In genomic region chr3:23811919-23812318, GRCh38 we compare ENCODE assay signal across 9 cellular contexts. TPM values are rescaled to one million over a fixed set of nuclear protein-coding genes. Genes with fewer than 3 reads are reported as not detected.
A peak's percentile ranks its signal among the peaks of the same experiment; 100 is the strongest.
DNase-seq lines count a peak whose midpoint lies in the region; ATAC-seq and TF ChIP-seq lines count a peak whose summit lies in the region.
"Had no signal": no experiment of that assay in that cellular context is flagged by ENCODE, and none has a peak within 500 bp of the region (broad histone marks: within the 10 kb centered on the region; RNA-seq: fewer than 3 reads in every experiment).

No MANE protein-coding gene starts in this region.

- peaks cover 56% of the 10 kb centered on the region for H3K4me1 Mint-ChIP-seq in WTC11
- peaks cover 54% of the 10 kb centered on the region for H3K4me1 Mint-ChIP-seq in type B pancreatic cell (ENCODE audit: unreplicated experiment)
- peaks cover 41 to 61% of the 10 kb centered on the region in 2 donors for H3K4me1 Mint-ChIP-seq in stimulated activated naive B cell treated with anti-CD40 and anti-IgM and Interleukin-4, amounts not matched to agents 10 μg/mL and 1 μg/mL and 100 μg/mL, for 72 hours

- peaks cover 39% of the 10 kb centered on the region for H3K36me3 Mint-ChIP-seq in WTC11
- H3K36me3 Mint-ChIP-seq in type B pancreatic cell: peaks cover 30% of the 10 kb centered on the region
- H3K36me3 Mint-ChIP-seq in stimulated activated naive B cell treated with anti-CD40 and anti-IgM and Interleukin-4, amounts not matched to agents 10 μg/mL and 1 μg/mL and 100 μg/mL, for 72 hours: peaks cover 10 to 31% of the 10 kb centered on the region in 2 donors

- intact Hi-C loops in left ventricle myocardium superior (cut with micrococcal nuclease): no loop called here

- H3K9me3 ChIP-seq in cardiac muscle cell (ENCODE audit: low read depth): no peaks in the 10 kb centered on the region
- H3K9me3 ChIP-seq: thoracic aorta had no signal

- TF ChIP-seq CTCF in cardiac muscle cell (IDR thresholded peaks at IDR 0.05; ENCODE audit: low read depth, low read length) (no peak), WTC11 (IDR thresholded peaks at IDR 0.05) (no peak), type B pancreatic cell (conservative IDR thresholded peaks at IDR 0.05) (no peak)

- no peaks in the 10 kb centered on the region for H3K36me3 ChIP-seq in cardiac muscle cell

- H3K27ac ChIP-seq in cardiac muscle cell: no peak overlapping the region

- no peaks in the 10 kb centered on the region for H3K27me3 ChIP-seq in cardiac muscle cell

- H3K4me3 Mint-ChIP-seq in WTC11 (peak overlapping the region; percentile 92), type B pancreatic cell (peak overlapping the region; percentile 95)
- H3K4me3 Mint-ChIP-seq in stimulated activated naive B cell treated with anti-CD40 and anti-IgM and Interleukin-4, amounts not matched to agents 10 μg/mL and 1 μg/mL and 100 μg/mL, for 72 hours: peak overlapping the region in 1 of 2 donors; percentile 93

- ATAC-seq in left ventricle myocardium superior (no peak), HG02943 (IDR thresholded peaks at IDR 0.05; ENCODE audit: low read depth, unreplicated experiment) (peak; percentile 45), WTC11 (no peak), GM21737 (IDR thresholded peaks at IDR 0.05; ENCODE audit: unreplicated experiment) (no peak)
- no peak for ATAC-seq in stimulated activated naive B cell treated with anti-CD40 and anti-IgM and Interleukin-4, amounts not matched to agents 10 μg/mL and 1 μg/mL and 100 μg/mL, for 72 hours (replicated peaks)

- H3K27me3 Mint-ChIP-seq in WTC11 (ENCODE audit: low read depth): no peaks in the 10 kb centered on the region; the same call in 1 of the 2 replicates
- H3K27me3 Mint-ChIP-seq in type B pancreatic cell: no peaks in the 10 kb centered on the region
- no peaks in the 10 kb centered on the region for H3K27me3 Mint-ChIP-seq in stimulated activated naive B cell treated with anti-CD40 and anti-IgM and Interleukin-4, amounts not matched to agents 10 μg/mL and 1 μg/mL and 100 μg/mL, for 72 hours

- POLR2A ChIA-PET in WTC11 (lab: Charles Lee): interaction anchor here (0.7 to 1.4 kb wide), 2 partner anchors 22 to 105 kb away, joined by 3 to 4 read pairs; partner anchors contain the start of genes NKIRAS1 and RPL15

- no peak for DNase-seq in cardiac muscle cell (ENCODE audit: low read depth in 1 of 2, low spot score in 1 of 2)
- no peak for DNase-seq in left ventricle myocardium superior
- no peak for DNase-seq in WTC11 (ENCODE audit: low spot score)
- DNase-seq in type B pancreatic cell (ENCODE audit: extremely low spot score, unreplicated experiment): no peak
- no peak for DNase-seq in stimulated activated naive B cell treated with anti-CD40 and anti-IgM and Interleukin-4, amounts not matched to agents 10 μg/mL and 1 μg/mL and 100 μg/mL, for 72 hours
- no peak for DNase-seq in NCI-H2081 treated with DMSO at 0.1 percent for 48 hours (lab: John Stamatoyannopoulos, UW)

- CTCF ChIA-PET in WTC11 (lab: Charles Lee): no interaction called here

- H3K9me3 Mint-ChIP-seq in WTC11 (no peaks in the 10 kb centered on the region), type B pancreatic cell (no peaks in the 10 kb centered on the region)
- H3K9me3 Mint-ChIP-seq in stimulated activated naive B cell treated with anti-CD40 and anti-IgM and Interleukin-4, amounts not matched to agents 10 μg/mL and 1 μg/mL and 100 μg/mL, for 72 hours: no peaks in the 10 kb centered on the region

- H3K4me1 ChIP-seq in cardiac muscle cell (ENCODE audit: low read depth): peaks cover 39% of the 10 kb centered on the region

- H3K4me3 ChIP-seq in cardiac muscle cell: peak overlapping the region; percentile 47

- H3K27ac Mint-ChIP-seq in WTC11: no peak overlapping the region
- H3K27ac Mint-ChIP-seq in type B pancreatic cell: peak overlapping the region; percentile 96
- no peak overlapping the region for H3K27ac Mint-ChIP-seq in stimulated activated naive B cell treated with anti-CD40 and anti-IgM and Interleukin-4, amounts not matched to agents 10 μg/mL and 1 μg/mL and 100 μg/mL, for 72 hours

TF ChIP-seq in WTC11, 78 proteins besides CTCF, POLR2A, EP300 and RAD21 (continues in another document):
- TF ChIP-seq ZNF121 (CRISPR knock-in tag; IDR thresholded peaks at IDR 0.05) (no peak), ZNF512 (CRISPR knock-in tag; IDR thresholded peaks at IDR 0.05; ENCODE audit: borderline replicate concordance) (no peak), HMGA2 (CRISPR knock-in tag; IDR thresholded peaks at IDR 0.05) (no peak), KAT7 (CRISPR knock-in tag; IDR thresholded peaks at IDR 0.05; ENCODE audit: borderline replicate concordance) (no peak), GRHL2 (CRISPR knock-in tag; IDR thresholded peaks at IDR 0.05; ENCODE audit: insufficient replicate concordance, severe bottlenecking) (no peak), CBFB (CRISPR knock-in tag; IDR thresholded peaks at IDR 0.05; ENCODE audit: low read depth) (no peak), TEAD4 (CRISPR knock-in tag; IDR thresholded peaks at IDR 0.05) (no peak), E2F4 (CRISPR knock-in tag; IDR thresholded peaks at IDR 0.05; ENCODE audit: borderline replicate concordance, low read depth) (no peak), MLX (CRISPR knock-in tag; IDR thresholded peaks at IDR 0.05) (no peak), CREM (CRISPR knock-in tag; IDR thresholded peaks at IDR 0.05) (no peak), NFYB (CRISPR knock-in tag; conservative IDR thresholded peaks at IDR 0.05; ENCODE audit: low read depth) (no peak), SOX15 (CRISPR knock-in tag; IDR thresholded peaks at IDR 0.05) (no peak), NFATC4 (CRISPR knock-in tag; IDR thresholded peaks at IDR 0.05) (no peak)
- TF ChIP-seq, protein P1, sequence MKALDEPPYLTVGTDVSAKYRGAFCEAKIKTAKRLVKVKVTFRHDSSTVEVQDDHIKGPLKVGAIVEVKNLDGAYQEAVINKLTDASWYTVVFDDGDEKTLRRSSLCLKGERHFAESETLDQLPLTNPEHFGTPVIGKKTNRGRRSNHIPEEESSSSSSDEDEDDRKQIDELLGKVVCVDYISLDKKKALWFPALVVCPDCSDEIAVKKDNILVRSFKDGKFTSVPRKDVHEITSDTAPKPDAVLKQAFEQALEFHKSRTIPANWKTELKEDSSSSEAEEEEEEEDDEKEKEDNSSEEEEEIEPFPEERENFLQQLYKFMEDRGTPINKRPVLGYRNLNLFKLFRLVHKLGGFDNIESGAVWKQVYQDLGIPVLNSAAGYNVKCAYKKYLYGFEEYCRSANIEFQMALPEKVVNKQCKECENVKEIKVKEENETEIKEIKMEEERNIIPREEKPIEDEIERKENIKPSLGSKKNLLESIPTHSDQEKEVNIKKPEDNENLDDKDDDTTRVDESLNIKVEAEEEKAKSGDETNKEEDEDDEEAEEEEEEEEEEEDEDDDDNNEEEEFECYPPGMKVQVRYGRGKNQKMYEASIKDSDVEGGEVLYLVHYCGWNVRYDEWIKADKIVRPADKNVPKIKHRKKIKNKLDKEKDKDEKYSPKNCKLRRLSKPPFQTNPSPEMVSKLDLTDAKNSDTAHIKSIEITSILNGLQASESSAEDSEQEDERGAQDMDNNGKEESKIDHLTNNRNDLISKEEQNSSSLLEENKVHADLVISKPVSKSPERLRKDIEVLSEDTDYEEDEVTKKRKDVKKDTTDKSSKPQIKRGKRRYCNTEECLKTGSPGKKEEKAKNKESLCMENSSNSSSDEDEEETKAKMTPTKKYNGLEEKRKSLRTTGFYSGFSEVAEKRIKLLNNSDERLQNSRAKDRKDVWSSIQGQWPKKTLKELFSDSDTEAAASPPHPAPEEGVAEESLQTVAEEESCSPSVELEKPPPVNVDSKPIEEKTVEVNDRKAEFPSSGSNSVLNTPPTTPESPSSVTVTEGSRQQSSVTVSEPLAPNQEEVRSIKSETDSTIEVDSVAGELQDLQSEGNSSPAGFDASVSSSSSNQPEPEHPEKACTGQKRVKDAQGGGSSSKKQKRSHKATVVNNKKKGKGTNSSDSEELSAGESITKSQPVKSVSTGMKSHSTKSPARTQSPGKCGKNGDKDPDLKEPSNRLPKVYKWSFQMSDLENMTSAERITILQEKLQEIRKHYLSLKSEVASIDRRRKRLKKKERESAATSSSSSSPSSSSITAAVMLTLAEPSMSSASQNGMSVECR (CRISPR knock-in tag; IDR thresholded peaks at IDR 0.05; ENCODE audit: borderline replicate concordance): no peak

RNA-seq across cellular contexts. Expression of gene UBE2E1, which starts 6.2 kb away (rescaled TPM):
- total RNA-seq in cardiac muscle cell (198 and 202 TPM in 2 replicates), left ventricle myocardium superior (66.0 TPM), WTC11 (2021) (115 to 124 TPM (median 121 TPM) in 3 replicates), type B pancreatic cell (ENCODE audit: low replicate concordance) (93.2 and 110 TPM in 2 replicates)
- 26.8 and 33.5 TPM in 2 replicates for polyA plus RNA-seq in cardiac muscle cell
